ENCODE assay signal across 7 cellular contexts in the genomic region with DNA sequence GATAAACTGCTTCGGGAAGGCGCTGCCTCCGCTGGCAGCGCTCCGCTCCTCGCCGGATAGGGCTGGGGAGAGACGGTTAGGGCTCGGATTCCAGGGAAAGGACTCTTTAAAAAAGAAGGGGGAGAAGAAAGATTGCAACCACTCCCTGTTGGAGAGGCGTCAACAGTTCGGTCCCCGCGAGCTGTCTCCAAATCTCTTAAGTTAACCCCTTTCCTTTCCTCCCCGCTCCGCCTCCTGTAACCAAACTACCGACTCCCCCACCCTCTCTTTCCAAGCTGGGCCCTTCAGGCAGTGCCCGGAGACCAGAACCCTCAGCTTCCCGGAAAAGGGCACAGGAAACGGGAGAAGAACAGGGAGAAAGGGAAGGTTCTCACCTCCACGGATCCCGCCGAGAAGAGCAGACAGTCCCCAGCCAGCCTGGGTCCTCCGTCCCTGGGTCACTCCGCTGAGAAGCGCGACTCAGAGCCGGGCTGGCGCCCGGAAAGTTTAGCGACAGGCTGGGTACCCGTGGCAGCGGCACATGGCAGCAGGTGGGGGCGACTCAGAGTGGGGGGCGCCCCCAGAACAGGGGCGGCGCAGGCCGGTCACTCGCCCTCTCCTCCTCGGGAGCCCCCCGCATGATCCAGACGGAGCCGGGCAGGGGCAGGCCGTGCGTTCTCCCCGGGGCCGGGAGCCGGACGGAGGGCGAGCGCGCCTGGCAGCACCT. TPM values are rescaled to one million over a fixed set of nuclear protein-coding genes. Genes with fewer than 3 reads are reported as not detected.
A peak's percentile ranks its signal among the peaks of the same experiment; 100 is the strongest.
DNase-seq lines count a peak whose midpoint lies in the region; ATAC-seq and TF ChIP-seq lines count a peak whose summit lies in the region.

No MANE protein-coding gene starts in this region.

- H3K27ac ChIP-seq in Karpas-422 (ENCODE audit: low read length) = no peak overlapping the region
- peak overlapping the region; percentile 48 for H3K27ac ChIP-seq in osteoblast (ENCODE audit: low read depth, low read length)

- H3K9me3 ChIP-seq in Karpas-422 (ENCODE audit: low read length) = no peaks in the 10 kb centered on the region
- no peaks in the 10 kb centered on the region for H3K9me3 ChIP-seq in osteoblast (ENCODE audit: low read depth, low read length)

- H3K4me3 ChIP-seq in Karpas-422 (ENCODE audit: low read length) (peak overlapping the region; percentile 74), fibroblast of villous mesenchyme (ENCODE audit: low read depth, low read length) (peak overlapping the region; percentile 71), osteoblast (ENCODE audit: insufficient read depth, low read length) (peak overlapping the region; percentile 83)

- H3K36me3 ChIP-seq in Karpas-422 (ENCODE audit: insufficient read depth, low read length) (no peaks in the 10 kb centered on the region; the same call in 1 of the 2 replicates), osteoblast (ENCODE audit: insufficient read depth, low read length) (no peaks in the 10 kb centered on the region)

- DNase-seq in GM10266 (ENCODE audit: extremely low spot score) (peak; percentile 62), Karpas-422 (peak; percentile 64), fibroblast of villous mesenchyme (ENCODE audit: low read depth) (peak; percentile 34), osteoblast (ENCODE audit: insufficient read length, low spot score, missing footprints) (peak; percentile 92), NCI-H2196 (lab: John Stamatoyannopoulos, UW; ENCODE audit: unreplicated experiment) (no peak)
- peak; percentile 25 for DNase-seq in activated CD4-positive, alpha-beta memory T cell treated with anti-CD3 and anti-CD28 coated beads, Interleukin-2, amount 10 ng/mL, durations not matched to agents 7 days and 5 days

- H3K4me3 Mint-ChIP-seq in activated CD4-positive, alpha-beta memory T cell treated with anti-CD3 and anti-CD28 coated beads, Interleukin-2, amount 10 ng/mL, durations not matched to agents 7 days and 5 days = peak overlapping the region; percentile 78

- TF ChIP-seq CTCF in GM10266 (IDR thresholded peaks at IDR 0.05; ENCODE audit: control insufficient read depth, insufficient read depth, low read depth, missing control alignments) = no peak
- TF ChIP-seq CTCF in fibroblast of villous mesenchyme (IDR thresholded peaks at IDR 0.05; ENCODE audit: insufficient read depth, low read depth, low read length) = peak; percentile 4
- TF ChIP-seq CTCF in osteoblast (IDR thresholded peaks at IDR 0.05; ENCODE audit: extremely low read depth, low read depth, low read length) = no peak

- peaks cover 43% of the 10 kb centered on the region for H3K79me2 ChIP-seq in Karpas-422 (ENCODE audit: low read length)
- peaks cover 8% of the 10 kb centered on the region for H3K79me2 ChIP-seq in osteoblast (ENCODE audit: insufficient read depth, low read length)

- H2AFZ ChIP-seq in Karpas-422 (ENCODE audit: low read length) (peak overlapping the region; percentile 67), osteoblast (ENCODE audit: low read length) (peak overlapping the region; percentile 94)

- CTCF ChIA-PET in activated CD4-positive, alpha-beta memory T cell treated with anti-CD3 and anti-CD28 coated beads, Interleukin-2, amount 10 ng/mL, durations not matched to agents 7 days and 5 days (lab: Charles Lee) = interaction anchor here (0.9 kb wide), 1 partner anchor 15 kb away, joined by 3 read pairs; no protein-coding TSS in a partner anchor

- no peaks in the 10 kb centered on the region for H3K9me2 ChIP-seq in Karpas-422 (replicated peaks; ENCODE audit: insufficient read depth, low read length)

- H4K20me1 ChIP-seq in Karpas-422 (ENCODE audit: insufficient read depth, low read depth, low read length) (no peaks in the 10 kb centered on the region), osteoblast (ENCODE audit: insufficient read depth, low read length) (peaks cover 9% of the 10 kb centered on the region)

- H3K36me3 Mint-ChIP-seq in activated CD4-positive, alpha-beta memory T cell treated with anti-CD3 and anti-CD28 coated beads, Interleukin-2, amount 10 ng/mL, durations not matched to agents 7 days and 5 days (ENCODE audit: low read depth) = no peaks in the 10 kb centered on the region

- H3K27me3 Mint-ChIP-seq in activated CD4-positive, alpha-beta memory T cell treated with anti-CD3 and anti-CD28 coated beads, Interleukin-2, amount 10 ng/mL, durations not matched to agents 7 days and 5 days = peaks cover 61% of the 10 kb centered on the region

- ATAC-seq in GM21723 (IDR thresholded peaks at IDR 0.05; ENCODE audit: unreplicated experiment) = peak; percentile 16

- H3K27ac Mint-ChIP-seq in activated CD4-positive, alpha-beta memory T cell treated with anti-CD3 and anti-CD28 coated beads, Interleukin-2, amount 10 ng/mL, durations not matched to agents 7 days and 5 days = no peak overlapping the region

- no peaks in the 10 kb centered on the region for H3K9me3 Mint-ChIP-seq in activated CD4-positive, alpha-beta memory T cell treated with anti-CD3 and anti-CD28 coated beads, Interleukin-2, amount 10 ng/mL, durations not matched to agents 7 days and 5 days

- POLR2A ChIA-PET in activated CD4-positive, alpha-beta memory T cell treated with anti-CD3 and anti-CD28 coated beads, Interleukin-2, amount 10 ng/mL, durations not matched to agents 7 days and 5 days (lab: Charles Lee) = no interaction called here

- H3K4me2 ChIP-seq in Karpas-422 (ENCODE audit: low read depth, low read length, poor library complexity, severe bottlenecking) (peak overlapping the region; percentile 99), osteoblast (ENCODE audit: insufficient read depth, low read length) (peak overlapping the region; percentile 97)

- H3K4me1 ChIP-seq in Karpas-422 (ENCODE audit: low read length) (peaks cover 48% of the 10 kb centered on the region), osteoblast (ENCODE audit: insufficient read depth, low read length) (peaks cover 2% of the 10 kb centered on the region)

- H3K27me3 ChIP-seq in Karpas-422 (ENCODE audit: low read length) = no peaks in the 10 kb centered on the region
- H3K27me3 ChIP-seq in osteoblast (ENCODE audit: insufficient read depth, low read length) = no peaks in the 10 kb centered on the region

- peaks cover 29% of the 10 kb centered on the region for H3K4me1 Mint-ChIP-seq in activated CD4-positive, alpha-beta memory T cell treated with anti-CD3 and anti-CD28 coated beads, Interleukin-2, amount 10 ng/mL, durations not matched to agents 7 days and 5 days

- H3K9ac ChIP-seq in Karpas-422 (ENCODE audit: low read length) = peak overlapping the region; percentile 77

RNA-seq across cellular contexts. Expression of a gene that starts 0.7 kb away (rescaled TPM):
- 4.0 and 4.8 TPM in 2 replicates for total RNA-seq in Karpas-422 (2014; rRNA removed; shearing (Covaris generic); ENCODE audit: low replicate concordance)
- total RNA-seq in activated CD4-positive, alpha-beta memory T cell treated with anti-CD3 and anti-CD28 coated beads, Interleukin-2, amount 10 ng/mL, durations not matched to agents 7 days and 5 days = under 1 TPM; 0.40 to 0.55 TPM
- total RNA-seq in fibroblast of villous mesenchyme (0.64 and 0.86 TPM in 2 replicates), osteoblast (10.6 and 12.7 TPM in 2 replicates)

RNA-seq across cellular contexts. Expression of a gene that starts 57.6 kb away (rescaled TPM):
- 12.6 and 30.5 TPM in 2 replicates for total RNA-seq in Karpas-422 (2014; rRNA removed; shearing (Covaris generic); ENCODE audit: low replicate concordance)
- 1 to 10 TPM; 6.1 TPM for total RNA-seq in activated CD4-positive, alpha-beta memory T cell treated with anti-CD3 and anti-CD28 coated beads, Interleukin-2, amount 10 ng/mL, durations not matched to agents 7 days and 5 days
- total RNA-seq in fibroblast of villous mesenchyme (7.7 and 10.4 TPM in 2 replicates), osteoblast (14.1 and 15.9 TPM in 2 replicates)
